Comparison of ENCODE assay signal across 33 cellular contexts in the genomic region with DNA sequence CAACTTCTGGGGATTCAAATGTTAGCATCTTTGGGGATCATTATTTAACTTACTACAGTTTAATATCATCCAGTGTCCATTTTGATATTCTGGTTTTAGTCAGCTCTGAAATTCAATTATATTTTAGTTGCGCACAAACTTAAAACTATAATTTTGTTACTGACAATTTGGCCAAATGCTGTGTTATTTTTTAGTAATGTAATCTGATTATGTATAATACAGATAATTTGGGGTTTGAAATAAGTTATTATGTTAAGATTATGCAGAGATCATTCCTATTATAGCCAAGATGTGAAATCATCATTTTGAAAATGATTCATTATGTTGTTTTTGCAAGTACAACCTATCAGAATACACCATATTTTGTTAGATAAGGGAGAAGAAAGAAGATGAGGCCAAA.
"Had no signal": no experiment of that assay in that cellular context is flagged by ENCODE, and none has a peak within 500 bp of the region (broad histone marks: within the 10 kb centered on the region; RNA-seq: fewer than 3 reads in every experiment).

No MANE protein-coding gene starts in this region.

- ATAC-seq: activated naive CD4-positive, alpha-beta T cell treated with anti-CD3 and anti-CD28 coated beads, Interleukin-2, amount 50 U/mL, for 72 hours; activated naive CD8-positive, alpha-beta T cell treated with anti-CD3 and anti-CD28 coated beads, Interleukin-2, amount 50 U/mL, for 24 hours; activated T-cell treated with anti-CD3 and anti-CD28 coated beads, Interleukin-2, amount 50 U/mL, for 4 hours; activated T-cell treated with anti-CD3 and anti-CD28 coated beads, Interleukin-2, amount 50 U/mL, for 72 hours; activated T-helper 17 cell treated with anti-CD3 and anti-CD28 coated beads, Interleukin-2, amount 50 U/mL, for 72 hours; body of pancreas had no signal

- DNase-seq: activated effector memory CD4-positive, alpha-beta T cell treated with anti-CD3 and anti-CD28 coated beads, Interleukin-2, amount 50 U/mL, for 16 hours; activated effector memory CD4-positive, alpha-beta T cell treated with Interleukin-2 at 50 U/mL for 16 hours; activated gamma-delta T cell; activated gamma-delta T cell treated with Interleukin-2 at 50 U/mL for 16 hours; activated naive CD4-positive, alpha-beta T cell; activated naive CD4-positive, alpha-beta T cell treated with anti-CD3 and anti-CD28 coated beads for 36 hours; activated naive CD4-positive, alpha-beta T cell treated with anti-CD3 and anti-CD28 coated beads, Interleukin-2, amount 10 ng/mL, durations not matched to agents 7 days and 5 days; activated naive CD4-positive, alpha-beta T cell treated with anti-CD3 and anti-CD28 coated beads, Interleukin-2, amount 50 U/mL, for 16 hours; activated naive CD4-positive, alpha-beta T cell treated with Interleukin-2 at 50 U/mL for 16 hours; activated naive CD8-positive, alpha-beta T cell treated with anti-CD3 and anti-CD28 coated beads for 36 hours; activated naive CD8-positive, alpha-beta T cell treated with anti-CD3 and anti-CD28 coated beads, Interleukin-2, amount 10 ng/mL, durations not matched to agents 7 days and 5 days; activated naive CD8-positive, alpha-beta T cell treated with anti-CD3 and anti-CD28 coated beads, Interleukin-2, amount 50 U/mL, for 24 hours; activated T-cell treated with anti-CD3 and anti-CD28 coated beads, Interleukin-2, amount 50 U/mL, for 24 hours; activated T-cell treated with anti-CD3 and anti-CD28 coated beads, Interleukin-2, amount 50 U/mL, for 4 hours; activated T-cell treated with anti-CD3 and anti-CD28 coated beads, Interleukin-2, amount 50 U/mL, for 48 hours; activated T-cell treated with anti-CD3 and anti-CD28 coated beads, Interleukin-2, amount 50 U/mL, for 72 hours; adrenal gland; amniotic stem cell; amygdala; anterior cingulate cortex; aorta; body of pancreas; brain microvascular endothelial cell; caudate nucleus; central memory CD4-positive, alpha-beta T cell; cerebellar nuclear complex had no signal

- H3K4me1 ChIP-seq: adrenal gland, ascending aorta, body of pancreas, breast epithelium had no signal

- H3K27me3 ChIP-seq: adrenal gland, ascending aorta, body of pancreas, brain microvascular endothelial cell, breast epithelium, cardiac muscle cell had no signal

- H3K9me3 ChIP-seq: adrenal gland, ascending aorta, body of pancreas, breast epithelium had no signal

- H3K27ac ChIP-seq: adrenal gland, ascending aorta, body of pancreas, brain microvascular endothelial cell, breast epithelium, cardiac muscle cell had no signal

- FAIRE-seq: astrocyte, bronchial epithelial cell had no signal

- H3K4me3 ChIP-seq: adrenal gland, ascending aorta, body of pancreas, breast epithelium, cardiac muscle cell had no signal

- H3K36me3 ChIP-seq: adrenal gland, ascending aorta, brain microvascular endothelial cell, breast epithelium, cardiac muscle cell had no signal
